In genomic region chr14:56488306-56488705, GRCh38 we compare ENCODE assay signal across 13 cellular contexts.
DNase-seq lines count a peak whose midpoint lies in the region; ATAC-seq and TF ChIP-seq lines count a peak whose summit lies in the region.
"Had no signal": no experiment of that assay in that cellular context is flagged by ENCODE, and none has a peak within 500 bp of the region (broad histone marks: within the 10 kb centered on the region; RNA-seq: fewer than 3 reads in every experiment).

No MANE protein-coding gene starts in this region.

- BruUV-seq in A673 (replicated peaks; lab: Mats Ljungman, UMichigan) = no TSS peak

- TF ChIP-seq CTCF in A673 (conservative IDR thresholded peaks at IDR 0.05; ENCODE audit: low read depth, low read length) = no peak
- no peak for TF ChIP-seq CTCF in HEK293 (tag by site-specific recombination; IDR thresholded peaks at IDR 0.05)
- TF ChIP-seq CTCF in epithelial cell of esophagus (IDR thresholded peaks at IDR 0.05; ENCODE audit: insufficient read depth, low read depth, low read length, missing control alignments) = no peak

- H3K4me3 ChIP-seq in A673 (ENCODE audit: low read depth, low read length, poor library complexity, severe bottlenecking) = no peak overlapping the region
- H3K4me3 ChIP-seq in HEK293 (ENCODE audit: low read depth, low read length) = no peak overlapping the region
- H3K4me3 ChIP-seq in epithelial cell of esophagus (ENCODE audit: low read length) = no peak overlapping the region
- no peak overlapping the region for H3K4me3 ChIP-seq in mesenchymal stem cell (ENCODE audit: insufficient read depth in 1 of 2, low read depth in 1 of 2, low read length in 2 of 2)

- DNase-seq in A673 (ENCODE audit: low spot score) (no peak), epithelial cell of esophagus (ENCODE audit: low read depth) (peak; percentile 30), mesenchymal stem cell (no peak), EL (no peak), NCI-H345 treated with DMSO at 0.1 percent for 48 hours (lab: John Stamatoyannopoulos, UW; ENCODE audit: unreplicated experiment) (no peak)
- DNase-seq: CD8-positive, alpha-beta T cell; COR-L47; DND-41; GF-D8; GOT3; H9 had no signal

- H3K14ac ChIP-seq in mesenchymal stem cell (ENCODE audit: low read length in 2 of 2) = no peak overlapping the region

- H2BK12ac ChIP-seq in mesenchymal stem cell (ENCODE audit: low read length in 2 of 2) = no peak overlapping the region

- no peak overlapping the region for H4K91ac ChIP-seq in mesenchymal stem cell (ENCODE audit: low read length)

- H2BK15ac ChIP-seq in mesenchymal stem cell (ENCODE audit: low read depth, poor library complexity, severe bottlenecking) = no peak overlapping the region

- no peak overlapping the region for H3K23ac ChIP-seq in mesenchymal stem cell (ENCODE audit: low read length in 2 of 2)

- no peaks in the 10 kb centered on the region for H3K36me3 ChIP-seq in A673 (ENCODE audit: insufficient read depth, low read length, poor library complexity, severe bottlenecking)
- no peaks in the 10 kb centered on the region for H3K36me3 ChIP-seq in HEK293 (ENCODE audit: control insufficient read depth in 2 of 2, insufficient read depth in 1 of 2, low read length in 2 of 2)
- no peaks in the 10 kb centered on the region for H3K36me3 ChIP-seq in mesenchymal stem cell (ENCODE audit: control insufficient read depth in 1 of 2, insufficient read depth in 2 of 2, low read depth in 1 of 2, low read length in 2 of 2)

- H3K4me1 ChIP-seq in A673 (ENCODE audit: insufficient read depth, low read length, poor library complexity, severe bottlenecking) (peaks cover 33% of the 10 kb centered on the region), HEK293 (ENCODE audit: control insufficient read depth, insufficient read depth, low read length) (no peaks in the 10 kb centered on the region), mesenchymal stem cell (ENCODE audit: control insufficient read depth, insufficient read depth, low read depth, low read length) (peaks cover 2% of the 10 kb centered on the region)

- no CpG with 5 or more reads among the region's 1 CpG for WGBS in mesenchymal stem cell

- no peak overlapping the region for H2AFZ ChIP-seq in mesenchymal stem cell (ENCODE audit: low read depth, low read length)

- H2BK120ac ChIP-seq in mesenchymal stem cell (ENCODE audit: low read depth, low read length) = no peak overlapping the region

- H3K27me3 ChIP-seq in A673 (replicated peaks; ENCODE audit: insufficient read depth, low read depth, low read length, poor library complexity) = no peaks in the 10 kb centered on the region
- H3K27me3 ChIP-seq in mesenchymal stem cell (ENCODE audit: control insufficient read depth in 1 of 2, insufficient read depth in 1 of 2, low read length in 2 of 2) = no peaks in the 10 kb centered on the region

- POLR2A ChIA-PET in A673 (lab: Charles Lee; ENCODE audit: low non-redundant PET) = no interaction called here
- POLR2A ChIA-PET in HEK293 (lab: Yijun Ruan, JAX) = no interaction called here

- no peaks in the 10 kb centered on the region for H3K79me1 ChIP-seq in mesenchymal stem cell (replicated peaks; ENCODE audit: low read length, poor library complexity, severe bottlenecking)

- H3K9me3 ChIP-seq in A673 (ENCODE audit: low read depth, low read length, poor library complexity, severe bottlenecking) (no peaks in the 10 kb centered on the region), HEK293 (ENCODE audit: control insufficient read depth, insufficient read depth, low read depth, low read length) (no peaks in the 10 kb centered on the region), mesenchymal stem cell (ENCODE audit: control insufficient read depth, low read length) (no peaks in the 10 kb centered on the region)

- H2AK5ac ChIP-seq in mesenchymal stem cell (ENCODE audit: low read length, severe bottlenecking) = no peak overlapping the region

- H3K4me2 ChIP-seq in mesenchymal stem cell (ENCODE audit: low read length, poor library complexity, severe bottlenecking) = no peak overlapping the region

- no peak overlapping the region for H2BK5ac ChIP-seq in mesenchymal stem cell (ENCODE audit: low read depth, low read length, poor library complexity, severe bottlenecking)

- CTCF ChIA-PET in A673 (lab: Charles Lee) (no interaction called here), HEK293 (lab: Yijun Ruan, JAX) (interaction anchor here (0.6 to 2.8 kb wide), 3 partner anchors 13 to 1050 kb away, joined by 3 to 15 read pairs (median 9); no protein-coding TSS in a partner anchor)

- H4K8ac ChIP-seq in mesenchymal stem cell (ENCODE audit: low read length) = no peak overlapping the region

- no peak for ATAC-seq in HG03196 (IDR thresholded peaks at IDR 0.05; ENCODE audit: unreplicated experiment)
- ATAC-seq: CD8-positive, alpha-beta T cell had no signal

- H3K4ac ChIP-seq in mesenchymal stem cell (ENCODE audit: low read depth in 1 of 2, low read length in 2 of 2) = no peak overlapping the region

- peak overlapping the region; percentile 74 for H3K9ac ChIP-seq in mesenchymal stem cell (ENCODE audit: low read length)

- H3K27ac ChIP-seq in A673 (ENCODE audit: low read depth, low read length, poor library complexity, severe bottlenecking) = peak overlapping the region; percentile 44
- no peak overlapping the region for H3K27ac ChIP-seq in HEK293 (ENCODE audit: extremely low read depth, low read depth, low read length)
- H3K27ac ChIP-seq in mesenchymal stem cell (ENCODE audit: low read length, poor library complexity, severe bottlenecking) = no peak overlapping the region

- intact Hi-C loops in A673 (cut with micrococcal nuclease; ENCODE audit: unreplicated experiment) = loop anchor here (5.0 kb wide), 1 partner anchor 1041 kb away; no protein-coding TSS in a partner anchor

- H3K18ac ChIP-seq in mesenchymal stem cell (ENCODE audit: low read depth in 1 of 2, low read length in 2 of 2) = no peak overlapping the region

TF ChIP-seq in HEK293, 187 proteins besides CTCF, POLR2A, EP300 and RAD21:
- TF ChIP-seq ZNF692 (tag by site-specific recombination; IDR thresholded peaks at IDR 0.05) (no peak), ZNF513 (tag by site-specific recombination; IDR thresholded peaks at IDR 0.05) (peak; percentile 48; the same call in 1 of the 2 replicates)
